ENCODE assay signal across 1 cellular context in genomic region chr7:42227931-42228591, GRCh38.
TF ChIP-seq lines count a peak whose summit lies in the region.

No MANE protein-coding gene starts in this region.

TF ChIP-seq in HepG2, 621 proteins besides CTCF, POLR2A, EP300 and RAD21 (continued from another document):
- no peak for TF ChIP-seq TFAP4 (IDR thresholded peaks at IDR 0.05; ENCODE audit: borderline replicate concordance, low read depth)
- TF ChIP-seq FIP1L1 (IDR thresholded peaks at IDR 0.05; ENCODE audit: borderline replicate concordance, insufficient read depth, low read depth, low read length): no peak
- no peak for TF ChIP-seq ZNF230 (CRISPR knock-in tag; IDR thresholded peaks at IDR 0.05)
- TF ChIP-seq ZGPAT (CRISPR knock-in tag; IDR thresholded peaks at IDR 0.05): no peak
- no peak for TF ChIP-seq SOX13 (IDR thresholded peaks at IDR 0.05)
- no peak for TF ChIP-seq SOX13 (CRISPR knock-in tag; conservative IDR thresholded peaks at IDR 0.05 in 1 of 2, IDR thresholded peaks at IDR 0.05 in 1 of 2)
- TF ChIP-seq ZNF639 (CRISPR knock-in tag; conservative IDR thresholded peaks at IDR 0.05): no peak
- no peak for TF ChIP-seq GRHL1 (CRISPR knock-in tag; conservative IDR thresholded peaks at IDR 0.05)
- no peak for TF ChIP-seq BHLHE40 (IDR thresholded peaks at IDR 0.05; ENCODE audit: low read length)
- no peak for TF ChIP-seq NFYB (CRISPR knock-in tag; IDR thresholded peaks at IDR 0.05)
- TF ChIP-seq HINFP (CRISPR knock-in tag; IDR thresholded peaks at IDR 0.05; ENCODE audit: low read depth): no peak
- no peak for TF ChIP-seq ATF1 (CRISPR knock-in tag; IDR thresholded peaks at IDR 0.05)
- TF ChIP-seq YEATS4 (CRISPR knock-in tag; IDR thresholded peaks at IDR 0.05; ENCODE audit: borderline replicate concordance): no peak
- TF ChIP-seq SP1 (IDR thresholded peaks at IDR 0.05): no peak
- no peak for TF ChIP-seq SP1 (CRISPR knock-in tag; IDR thresholded peaks at IDR 0.05)
